In the genomic region with DNA sequence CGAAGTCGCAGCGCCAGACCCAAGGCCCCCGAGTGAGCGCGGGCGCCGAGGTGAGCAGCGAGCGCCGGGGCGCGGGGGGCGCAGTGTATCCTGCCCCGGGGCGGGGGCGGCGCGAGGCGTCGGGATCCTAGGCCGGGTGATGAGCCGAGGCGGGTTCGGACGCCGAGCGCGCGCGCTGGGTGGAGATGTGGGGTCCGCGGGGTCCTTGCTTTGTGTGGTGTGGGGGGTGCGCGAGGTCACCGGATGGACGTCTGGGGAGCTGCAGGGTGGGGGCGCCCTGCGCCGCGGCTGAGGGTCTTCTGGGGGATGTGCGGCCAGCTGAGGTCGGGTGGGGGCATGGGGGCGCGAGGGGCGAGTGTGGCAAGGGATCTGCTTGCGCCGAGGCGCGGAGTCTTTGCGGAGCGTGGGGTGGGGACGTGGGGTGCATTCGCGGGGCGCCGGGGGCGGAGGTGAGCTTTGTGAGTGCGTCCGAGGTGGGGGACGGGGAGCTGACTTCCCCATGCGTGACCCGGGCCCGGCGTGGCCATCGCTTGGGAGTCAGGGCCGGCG, we compare ENCODE assay signal across 8 cellular contexts. TPM values are rescaled to one million over a fixed set of nuclear protein-coding genes. Genes with fewer than 3 reads are reported as not detected.
DNase-seq lines count a peak whose midpoint lies in the region; ATAC-seq and TF ChIP-seq lines count a peak whose summit lies in the region.

No MANE protein-coding gene starts in this region.

- TF ChIP-seq RAD21 in IMR-90 (IDR thresholded peaks at IDR 0.05; ENCODE audit: low read length): no peak

- dilution Hi-C loops in IMR-90 (cut with HindIII; ENCODE audit: low sequenced_read_pairs, unreplicated experiment): no loop called here

- POLR2A ChIA-PET in IMR-90 (lab: Charles Lee; ENCODE audit: unreplicated experiment): interaction anchor here (1.0 kb wide), 1 partner anchor 91 kb away, joined by 4 read pairs; no protein-coding TSS in a partner anchor

- H3K14ac ChIP-seq in IMR-90 (replicated peaks; ENCODE audit: low read depth, low read length): peak overlapping the region; percentile 86; the same call in 1 of the 2 replicates

- CTCF ChIA-PET in IMR-90 (lab: Yijun Ruan, JAX): interaction anchor here (0.7 to 1.2 kb wide), 5 partner anchors 9 to 259 kb away, joined by 3 to 4 read pairs (median 3); a partner anchor contains a TSS

- H3K36me3 ChIP-seq in IMR-90 (ENCODE audit: control insufficient read depth, insufficient read depth, low read length): no peaks in the 10 kb centered on the region
- H3K36me3 ChIP-seq in neutrophil: no peaks in the 10 kb centered on the region

- peak overlapping the region; percentile 83 for H2AK5ac ChIP-seq in IMR-90 (ENCODE audit: low read depth, low read length)

- H3K56ac ChIP-seq in IMR-90 (ENCODE audit: extremely low read depth, insufficient read depth, low read length): peak overlapping the region; percentile 86; the same call in 1 of the 2 replicates

- BruUV-seq in IMR-90 (replicated peaks; lab: Mats Ljungman, UMichigan): no TSS peak

- no peak overlapping the region for H2BK15ac ChIP-seq in IMR-90 (ENCODE audit: low read depth, low read length)

- H3K9ac ChIP-seq in IMR-90 (ENCODE audit: low read depth, low read length): peak overlapping the region; percentile 94

- H3K4me3 ChIP-seq in IMR-90 (ENCODE audit: insufficient read depth, low read depth, low read length): peak overlapping the region; percentile 70
- H3K4me3 ChIP-seq in fibroblast of mammary gland (ENCODE audit: control insufficient read depth, low read depth, low read length): peak overlapping the region; percentile 65
- peak overlapping the region; percentile 79 to 88 for H3K4me3 ChIP-seq in neutrophil (ENCODE audit: low read depth in 1 of 2, low read length in 1 of 2)

- no peak for TF ChIP-seq CTCF in IMR-90 (conservative IDR thresholded peaks at IDR 0.05; ENCODE audit: low read depth, low read length)
- TF ChIP-seq CTCF in fibroblast of mammary gland (conservative IDR thresholded peaks at IDR 0.05; ENCODE audit: control insufficient read depth, insufficient read depth, low read depth, low read length): no peak
- no peak for TF ChIP-seq CTCF in neutrophil (IDR thresholded peaks at IDR 0.05)

- intact Hi-C loops in IMR-90 (cut with micrococcal nuclease): loop anchor here (1.0 to 10.0 kb wide), 6 partner anchors 40 to 350 kb away; no protein-coding TSS in a partner anchor

- peak overlapping the region; percentile 52 for H2BK120ac ChIP-seq in IMR-90 (ENCODE audit: low read depth, low read length)

- no peaks in the 10 kb centered on the region for H3K27me3 ChIP-seq in IMR-90 (ENCODE audit: control insufficient read depth, insufficient read depth, low read length)
- peaks cover 9% of the 10 kb centered on the region for H3K27me3 ChIP-seq in neutrophil

- ATAC-seq in GM19035 (IDR thresholded peaks at IDR 0.05; ENCODE audit: unreplicated experiment) (peak; percentile 25), IMR-90 (ENCODE audit: low read depth) (peak; percentile 20)

- H3K9me1 ChIP-seq in IMR-90 (ENCODE audit: insufficient read depth, low read length): peaks cover 12% of the 10 kb centered on the region

- peaks cover 0 to 32% of the 10 kb centered on the region in 2 experiments; a peak in 2 of 4 replicates for H3K79me1 ChIP-seq in IMR-90 (ENCODE audit: low read depth in 1 of 2, low read length in 2 of 2)

- peak overlapping the region; percentile 86 for H3K4ac ChIP-seq in IMR-90 (ENCODE audit: low read depth, low read length)

- H3K4me1 ChIP-seq in IMR-90 (ENCODE audit: control insufficient read depth, insufficient read depth, low read length): peaks cover 22% of the 10 kb centered on the region
- peaks cover 9 to 14% of the 10 kb centered on the region in 2 experiments for H3K4me1 ChIP-seq in neutrophil (ENCODE audit: control insufficient read depth in 1 of 2, insufficient read depth in 1 of 2, low read depth in 1 of 2, low read length in 1 of 2)

- in situ Hi-C loops in ACHN (cut with HindIII; ENCODE audit: low pct_ligation_motif_present, low pct_unique_long_range_greater_than_20kb, low sequenced_read_pairs): no loop called here
- in situ Hi-C loops in IMR-90 (cut with MboI; ENCODE audit: low sequenced_read_pairs): loop anchor here (10.0 kb wide), 1 partner anchor 353 kb away; a partner anchor contains a TSS

- H2AK9ac ChIP-seq in IMR-90 (replicated peaks; ENCODE audit: low read depth, low read length, poor library complexity): peak overlapping the region; percentile 99

- peak overlapping the region; percentile 62 for H3K4me2 ChIP-seq in IMR-90 (ENCODE audit: low read depth, low read length)

- H3K18ac ChIP-seq in IMR-90 (ENCODE audit: low read depth, low read length): peak overlapping the region; percentile 62; the same call in 1 of the 2 replicates

- H3K27ac ChIP-seq in IMR-90 (ENCODE audit: insufficient read depth, low read length) (peak overlapping the region; percentile 81), neutrophil (peak overlapping the region; percentile 46)

- TF ChIP-seq POLR2A in IMR-90 (IDR thresholded peaks at IDR 0.05; ENCODE audit: low read depth, low read length): no peak

- H4K5ac ChIP-seq in IMR-90 (ENCODE audit: low read depth, low read length): peak overlapping the region; percentile 44; the same call in 1 of the 2 replicates

- H4K8ac ChIP-seq in IMR-90 (ENCODE audit: low read depth in 2 of 2, low read length in 2 of 2): peak overlapping the region; percentile 56 to 57; a peak in 2 of 4 replicates

- WGBS in IMR-90 (ENCODE audit: extremely low coverage in 2 of 2, insufficient read length in 1 of 2), 2 experiments: 0% methylated on average over 28 of the region's 68 CpGs; no CpG with 5 or more reads in 1 of the 2 experiments

- no peaks in the 10 kb centered on the region for H3K9me3 ChIP-seq in IMR-90 (ENCODE audit: control insufficient read depth, insufficient read depth, low read length)
- H3K9me3 ChIP-seq in neutrophil: no peaks in the 10 kb centered on the region

- peak overlapping the region; percentile 77 for H2BK5ac ChIP-seq in IMR-90 (ENCODE audit: low read depth, low read length, poor library complexity, severe bottlenecking)

- peak overlapping the region; percentile 92 for H2AFZ ChIP-seq in IMR-90 (replicated peaks; ENCODE audit: low read length, poor library complexity)

- DNase-seq in ACHN (peak; percentile 44), IMR-90 (no peak), activated T-cell treated with anti-CD3 and anti-CD28 coated beads for 4 hours (peak; percentile 30), fibroblast of mammary gland (ENCODE audit: low read depth) (no peak), epidermal melanocyte (ENCODE audit: insufficient read length, low spot score) (no peak), GDM1 (lab: John Stamatoyannopoulos, UW) (no peak)

- no peak overlapping the region for H2BK20ac ChIP-seq in IMR-90 (ENCODE audit: low read depth, low read length)

- H3K23ac ChIP-seq in IMR-90 (ENCODE audit: low read depth, low read length): peak overlapping the region; percentile 89; the same call in 1 of the 2 replicates

- peaks cover 46% of the 10 kb centered on the region for H4K20me1 ChIP-seq in IMR-90 (ENCODE audit: insufficient read depth, low read length)

- H4K91ac ChIP-seq in IMR-90 (ENCODE audit: insufficient read depth, low read depth, low read length): peak overlapping the region; percentile 86

TF ChIP-seq in IMR-90, 13 proteins besides CTCF, POLR2A, EP300 and RAD21:
- TF ChIP-seq MXI1 (IDR thresholded peaks at IDR 0.05; ENCODE audit: borderline replicate concordance, low read depth, low read length) (no peak), MAFK (IDR thresholded peaks at IDR 0.05; ENCODE audit: low read depth, low read length) (no peak), NFE2L2 (IDR thresholded peaks at IDR 0.05; ENCODE audit: low read depth, low read length) (no peak), SMC3 (IDR thresholded peaks at IDR 0.05; ENCODE audit: low read depth, low read length) (no peak)

RNA-seq across cellular contexts. Expression of a gene that starts 0.6 kb away (rescaled TPM):
- total RNA-seq in IMR-90 (2012; rRNA removed): 1.8 and 1.9 TPM in 2 replicates
- polyA plus RNA-seq in IMR-90 (2012; rRNA removed): 10.5 and 14.0 TPM in 2 replicates
- polyA plus RNA-seq in IMR-90 (2012; cell fraction: cytosol; rRNA removed): 5.5 and 10.5 TPM in 2 replicates
- polyA plus RNA-seq in IMR-90 (2012; cell fraction: nucleus; rRNA removed; ENCODE audit: low replicate concordance): 18.8 and 32.7 TPM in 2 replicates

Comparison
In these comparisons a context has a peak if more than half of its experiments do, and no peak if none do; other contexts are left out.
1. DNase-seq: peak in ACHN (single experiment) and activated T-cell treated with anti-CD3 and anti-CD28 coated beads for 4 hours (single experiment); none in IMR-90 (single experiment), fibroblast of mammary gland (single experiment), epidermal melanocyte (single experiment) and GDM1 (single experiment).
2. Peak in every context shown above with its lines, with median percentiles within 50 percentile points of each other: H3K4me3 ChIP-seq.